14 cellular contexts compared by ENCODE assay signal in the genomic region with DNA sequence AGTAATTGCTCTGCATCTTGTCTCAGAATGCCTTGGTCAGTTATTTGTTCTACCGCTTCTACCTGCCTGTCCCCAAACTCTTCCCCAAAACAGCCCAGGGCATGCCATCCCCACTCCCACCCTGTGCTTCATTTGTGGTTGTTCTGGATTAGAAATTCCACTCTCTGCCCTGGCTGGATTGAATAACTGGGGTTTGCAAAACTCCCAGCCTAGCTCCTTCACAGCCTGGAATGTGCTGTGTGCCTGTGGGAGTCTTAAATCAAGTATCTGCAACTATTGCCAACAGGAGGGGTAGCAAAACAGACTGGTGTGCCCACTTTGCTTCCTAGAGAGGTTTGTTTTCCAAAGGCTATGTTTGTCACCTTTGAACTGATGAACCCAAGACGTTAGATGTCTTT. TPM values are rescaled to one million over a fixed set of nuclear protein-coding genes. Genes with fewer than 3 reads are reported as not detected.
A peak's percentile ranks its signal among the peaks of the same experiment; 100 is the strongest.
DNase-seq lines count a peak whose midpoint lies in the region; ATAC-seq and TF ChIP-seq lines count a peak whose summit lies in the region.
"Had no signal": no experiment of that assay in that cellular context is flagged by ENCODE, and none has a peak within 500 bp of the region (broad histone marks: within the 10 kb centered on the region; RNA-seq: fewer than 3 reads in every experiment).

No MANE protein-coding gene starts in this region.

- no peak for TF ChIP-seq POLR2A in gastroesophageal sphincter (IDR thresholded peaks at IDR 0.05)

- no peak overlapping the region for H3K9ac ChIP-seq in rectal smooth muscle tissue (ENCODE audit: low read length)

- TF ChIP-seq CTCF in left ventricle myocardium inferior (IDR thresholded peaks at IDR 0.05; ENCODE audit: borderline replicate concordance), result no peak
- TF ChIP-seq CTCF in gastroesophageal sphincter (IDR thresholded peaks at IDR 0.05), result no peak

- H3K4me3 ChIP-seq in left ventricle myocardium inferior (no peak overlapping the region), gastroesophageal sphincter (no peak overlapping the region), rectal smooth muscle tissue (ENCODE audit: low read length) (no peak overlapping the region), aorta (ENCODE audit: low read length in 2 of 2) (no peak overlapping the region), H7 (ENCODE audit: insufficient read depth, low read depth, low read length) (no peak overlapping the region)
- H3K4me3 ChIP-seq: mucosa of descending colon had no signal

- no peak for TF ChIP-seq EP300 in gastroesophageal sphincter (IDR thresholded peaks at IDR 0.05)

- H3K4me1 Mint-ChIP-seq in naive thymus-derived CD8-positive, alpha-beta T cell, result no peaks in the 10 kb centered on the region
- H3K4me1 Mint-ChIP-seq: central memory CD8-positive, alpha-beta T cell had no signal

- POLR2A ChIA-PET in naive thymus-derived CD8-positive, alpha-beta T cell (lab: Charles Lee), result no interaction called here

- H3K9me3 Mint-ChIP-seq in naive thymus-derived CD8-positive, alpha-beta T cell, result no peaks in the 10 kb centered on the region
- H3K9me3 Mint-ChIP-seq: central memory CD8-positive, alpha-beta T cell had no signal

- no peaks in the 10 kb centered on the region for H3K27me3 ChIP-seq in left ventricle myocardium inferior (ENCODE audit: low read depth)
- no peaks in the 10 kb centered on the region for H3K27me3 ChIP-seq in gastroesophageal sphincter
- no peaks in the 10 kb centered on the region for H3K27me3 ChIP-seq in rectal smooth muscle tissue (ENCODE audit: control insufficient read depth, insufficient read depth, low read length)
- H3K27me3 ChIP-seq in aorta (ENCODE audit: control insufficient read depth in 1 of 2, insufficient read depth in 2 of 2, low read length in 1 of 2), result no peaks in the 10 kb centered on the region
- peaks cover 1% of the 10 kb centered on the region; the same call in 1 of the 2 replicates for H3K27me3 ChIP-seq in H7 (ENCODE audit: control insufficient read depth, insufficient read depth, low read length)

- peaks cover 83% of the 10 kb centered on the region for H3K4me1 ChIP-seq in left ventricle myocardium inferior
- H3K4me1 ChIP-seq in gastroesophageal sphincter, result peaks cover 19 to 99% (median 52%) of the 10 kb centered on the region in 3 donors
- H3K4me1 ChIP-seq in rectal smooth muscle tissue (ENCODE audit: control insufficient read depth, insufficient read depth, low read length), result peaks cover 78% of the 10 kb centered on the region
- no peaks in the 10 kb centered on the region for H3K4me1 ChIP-seq in aorta (ENCODE audit: control insufficient read depth in 1 of 2, insufficient read depth in 2 of 2, low read length in 2 of 2)

- H3K4me3 Mint-ChIP-seq in naive thymus-derived CD8-positive, alpha-beta T cell, result no peak overlapping the region
- H3K4me3 Mint-ChIP-seq: central memory CD8-positive, alpha-beta T cell had no signal

- DNase-seq in left ventricle myocardium inferior, result no peak
- no peak for DNase-seq in Right ventricle myocardium inferior (ENCODE audit: missing footprints)
- no peak for DNase-seq in aorta
- DNase-seq in naive thymus-derived CD8-positive, alpha-beta T cell, result no peak
- no peak for DNase-seq in activated naive CD4-positive, alpha-beta T cell treated with anti-CD3 and anti-CD28 coated beads, Interleukin-2, amount 50 U/mL, for 16 hours
- DNase-seq in H7, result no peak
- DNase-seq: mucosa of descending colon; NK-92 treated with Interleukin-12 subunit alpha and Interleukin-12 subunit beta, amount 100 ng/mL, for 24 hours; stimulated activated naive CD8-positive, alpha-beta T cell treated with anti-CD3 and anti-CD28 coated beads, Interleukin-15, Interleukin-2, amounts not matched to agents 100 U/mL and 50 U/mL, for 24 hours had no signal

- no peak for ATAC-seq in Right ventricle myocardium inferior
- no peak for ATAC-seq in gastroesophageal sphincter
- ATAC-seq in aorta (ENCODE audit: low FRiP score), result peak; percentile 23
- no peak for ATAC-seq in naive thymus-derived CD8-positive, alpha-beta T cell
- ATAC-seq: stimulated activated naive CD8-positive, alpha-beta T cell treated with anti-CD3 and anti-CD28 coated beads, Interleukin-15, Interleukin-2, amounts not matched to agents 100 U/mL and 50 U/mL, for 24 hours had no signal

- peaks cover 4 to 36% (median 6%) of the 10 kb centered on the region in 5 donors for H3K27me3 Mint-ChIP-seq in naive thymus-derived CD8-positive, alpha-beta T cell

- intact Hi-C loops in left ventricle myocardium inferior (cut with micrococcal nuclease) (no loop called here), Right ventricle myocardium inferior (cut with DNase I) (no loop called here), aorta (cut with DNase I) (no loop called here)

- H3K27ac ChIP-seq in left ventricle myocardium inferior (replicated peaks), result peak overlapping the region; percentile 67
- H3K27ac ChIP-seq in gastroesophageal sphincter, result peak overlapping the region; percentile 56 to 93 (median 88)
- H3K27ac ChIP-seq in rectal smooth muscle tissue (ENCODE audit: low read depth, low read length), result peak overlapping the region; percentile 97
- H3K27ac ChIP-seq in aorta (ENCODE audit: low read depth in 1 of 2, low read length in 2 of 2), result no peak overlapping the region
- H3K27ac ChIP-seq: epithelial cell of prostate had no signal

- H3K9me3 ChIP-seq in left ventricle myocardium inferior (replicated peaks) (no peaks in the 10 kb centered on the region), gastroesophageal sphincter (no peaks in the 10 kb centered on the region), aorta (ENCODE audit: control insufficient read depth, low read length) (no peaks in the 10 kb centered on the region)
- H3K9me3 ChIP-seq: mucosa of descending colon had no signal

- no peaks in the 10 kb centered on the region for H3K36me3 ChIP-seq in left ventricle myocardium inferior
- H3K36me3 ChIP-seq in gastroesophageal sphincter, result no peaks in the 10 kb centered on the region
- no peaks in the 10 kb centered on the region for H3K36me3 ChIP-seq in rectal smooth muscle tissue (ENCODE audit: control insufficient read depth, insufficient read depth, low read length)
- no peaks in the 10 kb centered on the region for H3K36me3 ChIP-seq in aorta (ENCODE audit: control insufficient read depth in 1 of 2, insufficient read depth in 2 of 2, low read length in 1 of 2)
- no peaks in the 10 kb centered on the region for H3K36me3 ChIP-seq in H7 (replicated peaks; ENCODE audit: control insufficient read depth, insufficient read depth, low read length)

- H3K36me3 Mint-ChIP-seq in naive thymus-derived CD8-positive, alpha-beta T cell, result no peaks in the 10 kb centered on the region

- H3K27ac Mint-ChIP-seq in naive thymus-derived CD8-positive, alpha-beta T cell, result no peak overlapping the region

- 52 to 61% methylated on average over 2 of the region's 2 CpGs for WGBS in gastroesophageal sphincter (ENCODE audit: low coverage in 1 of 2), 2 donors
- WGBS in aorta, 2 donors, result 86 to 88% methylated on average over 2 of the region's 2 CpGs

RNA-seq across cellular contexts. Expression of a gene that starts 24.2 kb away (rescaled TPM):
- total RNA-seq in left ventricle myocardium inferior (6.8 TPM), Right ventricle myocardium inferior (11.8 TPM), gastroesophageal sphincter (10 to 100 TPM; 51.9 to 66.7 (median 58.1) TPM), aorta (10 to 100 TPM; 12.8 to 16.8 TPM)
- 10 to 100 TPM in 1 of 2 donors, 1 to 10 TPM in 1; 1.8 to 10.3 TPM for polyA plus RNA-seq in aorta
- under 1 TPM; 0.55 to 0.68 TPM for total RNA-seq in naive thymus-derived CD8-positive, alpha-beta T cell
- polyA plus RNA-seq in naive thymus-derived CD8-positive, alpha-beta T cell, result 1 to 10 TPM in 1 of 3 donors, under 1 TPM in 1, not detected in 1; 0.92 to 1.1 TPM
- 5.0 and 6.5 TPM in 2 replicates for total RNA-seq in H7 (2014; rRNA removed; shearing (Covaris generic))

RNA-seq across cellular contexts. Expression of a gene that starts 58.7 kb away (rescaled TPM):
- total RNA-seq in left ventricle myocardium inferior (not detected), Right ventricle myocardium inferior (0.19 TPM), gastroesophageal sphincter (100 to 1,000 TPM in 2 of 4 donors, 10 to 100 TPM in 2; 37.1 to 176 (median 122) TPM), aorta (under 1 TPM in 1 of 2 donors, not detected in 1; 0.49 TPM)
- 1 to 10 TPM in 1 of 2 donors, under 1 TPM in 1; 0.31 to 2.5 TPM for polyA plus RNA-seq in aorta
- not detected for total RNA-seq in naive thymus-derived CD8-positive, alpha-beta T cell
- polyA plus RNA-seq in naive thymus-derived CD8-positive, alpha-beta T cell, result not detected
- 0.48 TPM in 1 of 2 replicates, not detected in the other for total RNA-seq in H7 (2014; rRNA removed; shearing (Covaris generic))
- total RNA-seq: activated CD8-positive, alpha-beta memory T cell treated with anti-CD3 and anti-CD28 coated beads for 36 hours had no signal

Comparison
In these comparisons a context has a peak if more than half of its experiments do, and no peak if none do; other contexts are left out.
1. H3K27ac ChIP-seq: peak in left ventricle myocardium inferior (single experiment), gastroesophageal sphincter (4 of 4) and rectal smooth muscle tissue (single experiment); none in aorta (0 of 2).
2. RNA of a gene that starts 58.7 kb away (total RNA-seq): 37.1 to 176 TPM in gastroesophageal sphincter; 0.49 TPM in aorta, 0.19 TPM in Right ventricle myocardium inferior (single experiment), not detected in left ventricle myocardium inferior (single experiment), not detected in naive thymus-derived CD8-positive, alpha-beta T cell and 0.48 TPM in H7; every median in the first group is over 10 times any median in the second.